ENCODE assay signal across 18 cellular contexts in the genomic region with DNA sequence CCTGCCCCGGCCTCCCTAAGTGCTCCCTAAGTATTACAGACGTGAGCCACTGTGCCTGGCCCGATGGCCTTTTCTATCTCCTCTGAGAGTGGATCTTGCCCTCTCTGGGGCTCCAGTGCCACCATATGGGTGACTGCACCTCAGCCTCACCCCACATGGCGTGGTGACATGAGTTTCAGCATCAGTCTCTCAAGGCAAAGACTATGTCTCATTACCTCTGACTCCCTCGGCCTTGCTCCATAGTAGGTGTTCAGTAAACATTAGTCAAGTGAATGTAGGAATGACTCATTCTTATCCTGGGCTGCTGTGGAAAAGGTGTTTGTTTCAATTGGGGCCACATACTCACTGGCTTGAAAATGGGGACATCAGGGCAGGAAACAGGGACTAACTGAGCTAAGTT.
"Had no signal": no experiment of that assay in that cellular context is flagged by ENCODE, and none has a peak within 500 bp of the region (broad histone marks: within the 10 kb centered on the region; RNA-seq: fewer than 3 reads in every experiment).

No MANE protein-coding gene starts in this region.

- ATAC-seq: heart left ventricle; psoas muscle; sciatic nerve; stimulated activated naive B cell treated with anti-CD40 and anti-IgM and Interleukin-4, amounts not matched to agents 10 μg/mL and 1 μg/mL and 100 μg/mL, for 72 hours; upper lobe of right lung had no signal

- DNase-seq: effector CD4-positive, alpha-beta T cell; endodermal cell; heart left ventricle; hippocampal formation; mesendoderm; naive B cell; psoas muscle; retina; spleen; stimulated activated CD4-positive, alpha-beta T cell treated with anti-CD3 and anti-CD28 coated beads, Interleukin-15, amount 100 ng/mL, for 24 hours; stimulated activated CD4-positive, alpha-beta T cell treated with anti-CD3 and anti-CD28 coated beads, Interleukin-1b, Interleukin-23, amount 100 ng/mL, for 48 hours; stimulated activated CD4-positive, alpha-beta T cell treated with anti-CD3 and anti-CD28 coated beads, Interleukin-4, amount 100 ng/mL, for 24 hours; stimulated activated naive B cell treated with anti-CD40 and anti-IgM and Interleukin-4, amounts not matched to agents 10 μg/mL and 1 μg/mL and 100 μg/mL, for 72 hours; stimulated activated naive CD8-positive, alpha-beta T cell treated with anti-CD3 and anti-CD28 coated beads, Interleukin-15, amount 100 ng/mL, for 72 hours; testis; upper lobe of right lung had no signal

- H3K36me3 Mint-ChIP-seq: naive B cell; stimulated activated naive B cell treated with anti-CD40 and anti-IgM and Interleukin-4, amounts not matched to agents 10 μg/mL and 1 μg/mL and 100 μg/mL, for 72 hours had no signal

- H3K9me3 Mint-ChIP-seq: endodermal cell; naive B cell; nephron; stimulated activated naive B cell treated with anti-CD40 and anti-IgM and Interleukin-4, amounts not matched to agents 10 μg/mL and 1 μg/mL and 100 μg/mL, for 72 hours; stimulated activated naive CD8-positive, alpha-beta T cell treated with anti-CD3 and anti-CD28 coated beads, Interleukin-15, amount 100 ng/mL, for 72 hours had no signal

- H3K4me1 Mint-ChIP-seq: naive B cell; stimulated activated naive CD8-positive, alpha-beta T cell treated with anti-CD3 and anti-CD28 coated beads, Interleukin-15, amount 100 ng/mL, for 72 hours had no signal

- H3K4me3 Mint-ChIP-seq: endodermal cell; nephron; stimulated activated naive B cell treated with anti-CD40 and anti-IgM and Interleukin-4, amounts not matched to agents 10 μg/mL and 1 μg/mL and 100 μg/mL, for 72 hours; stimulated activated naive CD8-positive, alpha-beta T cell treated with anti-CD3 and anti-CD28 coated beads, Interleukin-15, amount 100 ng/mL, for 72 hours had no signal

- H3K27ac Mint-ChIP-seq: endodermal cell; nephron; stimulated activated naive B cell treated with anti-CD40 and anti-IgM and Interleukin-4, amounts not matched to agents 10 μg/mL and 1 μg/mL and 100 μg/mL, for 72 hours; stimulated activated naive CD8-positive, alpha-beta T cell treated with anti-CD3 and anti-CD28 coated beads, Interleukin-15, amount 100 ng/mL, for 72 hours had no signal
